In the genomic region with DNA sequence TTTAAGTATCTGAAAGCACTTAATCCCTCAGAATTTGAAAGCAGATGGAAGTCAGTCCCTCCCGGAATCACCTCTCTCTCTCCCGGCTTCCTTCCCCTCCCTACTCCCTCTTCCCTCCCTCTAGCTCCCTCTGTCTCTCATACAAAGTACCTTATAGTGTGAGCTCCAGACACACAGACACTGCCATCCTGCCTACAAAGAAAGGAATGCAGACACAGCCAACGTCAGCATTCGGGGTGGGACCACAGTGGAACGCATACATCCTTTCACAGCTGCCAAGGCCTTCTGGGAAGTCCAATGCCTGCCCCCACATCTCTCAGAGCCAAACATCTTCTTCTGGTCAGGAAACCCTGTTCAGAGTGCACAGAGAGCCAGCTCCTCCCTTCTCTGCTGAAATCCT, we compare ENCODE assay signal across 7 cellular contexts. TPM values are rescaled to one million over a fixed set of nuclear protein-coding genes. Genes with fewer than 3 reads are reported as not detected.
A peak's percentile ranks its signal among the peaks of the same experiment; 100 is the strongest.
DNase-seq lines count a peak whose midpoint lies in the region; ATAC-seq and TF ChIP-seq lines count a peak whose summit lies in the region.

No MANE protein-coding gene starts in this region.

- TF ChIP-seq CTCF in WTC11 (IDR thresholded peaks at IDR 0.05) (no peak), progenitor cell of endocrine pancreas (IDR thresholded peaks at IDR 0.05; ENCODE audit: unreplicated experiment) (peak; percentile 23)

- peak; percentile 90 for DNase-seq in HT1080 (ENCODE audit: low read depth)
- peak; percentile 68 for DNase-seq in WTC11 (ENCODE audit: low spot score)
- DNase-seq in cardiac septum (ENCODE audit: low spot score): peak; percentile 91
- no peak for DNase-seq in progenitor cell of endocrine pancreas (ENCODE audit: low spot score, unreplicated experiment)

- H3K36me3 Mint-ChIP-seq in WTC11: no peaks in the 10 kb centered on the region
- no peaks in the 10 kb centered on the region for H3K36me3 Mint-ChIP-seq in progenitor cell of endocrine pancreas (ENCODE audit: insufficient read depth)

- intact Hi-C loops in cardiac septum (cut with DNase I): no loop called here

- H3K27me3 Mint-ChIP-seq in WTC11 (ENCODE audit: low read depth): no peaks in the 10 kb centered on the region
- no peaks in the 10 kb centered on the region for H3K27me3 Mint-ChIP-seq in progenitor cell of endocrine pancreas

- no peaks in the 10 kb centered on the region for H3K9me3 Mint-ChIP-seq in WTC11
- H3K9me3 Mint-ChIP-seq in progenitor cell of endocrine pancreas (ENCODE audit: low read depth): no peaks in the 10 kb centered on the region

- H3K27ac Mint-ChIP-seq in WTC11: peak overlapping the region; percentile 67
- H3K27ac Mint-ChIP-seq in progenitor cell of endocrine pancreas: no peak overlapping the region

- POLR2A ChIA-PET in WTC11 (lab: Charles Lee): interaction anchor here (1.7 kb wide), 1 partner anchor 9 kb away, joined by 7 read pairs; a partner anchor contains a TSS

- H3K4me1 Mint-ChIP-seq in WTC11: peaks cover 21% of the 10 kb centered on the region
- H3K4me1 Mint-ChIP-seq in progenitor cell of endocrine pancreas (ENCODE audit: low read depth): peaks cover 12% of the 10 kb centered on the region

- H3K4me3 Mint-ChIP-seq in WTC11 (peak overlapping the region; percentile 19; the same call in 1 of the 2 replicates), progenitor cell of endocrine pancreas (ENCODE audit: low read depth) (no peak overlapping the region)

- CTCF ChIA-PET in WTC11 (lab: Charles Lee): interaction anchor here (0.7 to 2.1 kb wide), 20 partner anchors 9 to 306 kb away, joined by 3 to 17 read pairs (median 4); a partner anchor contains a TSS

- peak; percentile 99 for ATAC-seq in WTC11
- no peak for ATAC-seq in GM21390 (IDR thresholded peaks at IDR 0.05; ENCODE audit: unreplicated experiment)
- ATAC-seq in HG02938 (IDR thresholded peaks at IDR 0.05; ENCODE audit: unreplicated experiment): no peak
- ATAC-seq in GM19395 (IDR thresholded peaks at IDR 0.05; ENCODE audit: unreplicated experiment): no peak

TF ChIP-seq in WTC11, 78 proteins besides CTCF, POLR2A, EP300 and RAD21:
- TF ChIP-seq, protein P1, sequence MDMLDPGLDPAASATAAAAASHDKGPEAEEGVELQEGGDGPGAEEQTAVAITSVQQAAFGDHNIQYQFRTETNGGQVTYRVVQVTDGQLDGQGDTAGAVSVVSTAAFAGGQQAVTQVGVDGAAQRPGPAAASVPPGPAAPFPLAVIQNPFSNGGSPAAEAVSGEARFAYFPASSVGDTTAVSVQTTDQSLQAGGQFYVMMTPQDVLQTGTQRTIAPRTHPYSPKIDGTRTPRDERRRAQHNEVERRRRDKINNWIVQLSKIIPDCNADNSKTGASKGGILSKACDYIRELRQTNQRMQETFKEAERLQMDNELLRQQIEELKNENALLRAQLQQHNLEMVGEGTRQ (CRISPR knock-in tag; IDR thresholded peaks at IDR 0.05): no peak
- no peak for TF ChIP-seq NR2C2 (CRISPR knock-in tag; IDR thresholded peaks at IDR 0.05)

RNA-seq across cellular contexts. Expression of a gene that starts 9.3 kb away (rescaled TPM):
- 3.8 and 6.7 TPM in 2 replicates for total RNA-seq in HT1080 (2014; rRNA removed; shearing (Covaris generic))
- polyA plus RNA-seq in HT1080 (2015; cell fraction: cytosol; rRNA removed): 4.3 and 4.7 TPM in 2 replicates
- 8.4 and 10.2 TPM in 2 replicates for polyA plus RNA-seq in HT1080 (2015; cell fraction: nucleus; rRNA removed)
- total RNA-seq in WTC11 (2021) (6.0 to 6.4 TPM (median 6.3 TPM) in 3 replicates), cardiac septum (13.2 TPM), progenitor cell of endocrine pancreas (2.9 and 3.6 TPM in 2 replicates)

RNA-seq across cellular contexts. Expression of a gene that starts 35.3 kb away (rescaled TPM):
- total RNA-seq in HT1080 (2014; rRNA removed; shearing (Covaris generic)): 76.5 and 85.7 TPM in 2 replicates
- polyA plus RNA-seq in HT1080 (2015; cell fraction: cytosol; rRNA removed): 73.9 and 80.1 TPM in 2 replicates
- polyA plus RNA-seq in HT1080 (2015; cell fraction: nucleus; rRNA removed): 19.2 and 23.8 TPM in 2 replicates
- total RNA-seq in WTC11 (2021): 95.4 to 106 TPM (median 101 TPM) in 3 replicates
- 20.8 TPM for total RNA-seq in cardiac septum
- 54.0 and 54.7 TPM in 2 replicates for total RNA-seq in progenitor cell of endocrine pancreas
